ENCODE assay signal across 10 cellular contexts in the genomic region with DNA sequence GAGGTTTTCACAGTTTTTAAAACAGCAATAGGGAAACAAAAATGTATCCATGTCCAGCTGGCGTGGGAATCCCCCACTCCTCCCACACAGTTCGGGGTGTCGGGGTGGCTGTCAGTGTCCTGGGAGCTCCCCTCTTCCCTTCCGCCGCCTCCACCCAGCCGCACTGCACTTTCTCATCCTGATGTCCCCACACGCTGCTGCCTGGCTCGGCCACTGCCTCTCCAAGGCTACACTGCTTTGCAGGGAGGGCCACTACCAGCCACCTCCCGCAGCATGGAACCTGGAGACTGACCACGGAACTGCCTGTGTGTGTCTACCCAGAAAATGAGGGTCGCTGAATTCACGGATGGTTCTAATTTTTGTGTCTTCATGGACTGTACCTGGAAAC.
"Had no signal": no experiment of that assay in that cellular context is flagged by ENCODE, and none has a peak within 500 bp of the region (broad histone marks: within the 10 kb centered on the region; RNA-seq: fewer than 3 reads in every experiment).

No MANE protein-coding gene starts in this region.

- H3K4me2 ChIP-seq: neural progenitor cell had no signal

- H3K27me3 ChIP-seq: neural progenitor cell had no signal

- H3K27ac ChIP-seq: left ventricle myocardium inferior, neural progenitor cell, parathyroid adenoma had no signal

- H2AFZ ChIP-seq: neural progenitor cell, parathyroid adenoma had no signal

- H3K4me1 Mint-ChIP-seq: activated naive CD8-positive, alpha-beta T cell treated with anti-CD3 and anti-CD28 coated beads, Interleukin-2, amount 10 ng/mL, durations not matched to agents 7 days and 5 days; neural progenitor cell; stimulated activated effector memory CD8-positive, alpha-beta T cell treated with anti-CD3 and anti-CD28 coated beads, Interleukin-12 subunit alpha, Interleukin-12 subunit beta, amount 100 ng/mL, for 72 hours had no signal

- H3K36me3 ChIP-seq: left ventricle myocardium inferior, neural progenitor cell had no signal

- H3K79me2 ChIP-seq: parathyroid adenoma had no signal

- H3K36me3 Mint-ChIP-seq: activated naive CD8-positive, alpha-beta T cell treated with anti-CD3 and anti-CD28 coated beads, Interleukin-2, amount 10 ng/mL, durations not matched to agents 7 days and 5 days; neural progenitor cell; stimulated activated effector memory CD8-positive, alpha-beta T cell treated with anti-CD3 and anti-CD28 coated beads, Interleukin-12 subunit alpha, Interleukin-12 subunit beta, amount 100 ng/mL, for 72 hours had no signal

- DNase-seq: activated CD4-positive, alpha-beta T cell treated with anti-CD3 and anti-CD28 coated beads, Interleukin-2, amount 50 U/mL, for 48 hours; cortex of kidney; effector memory CD8-positive, alpha-beta T cell; left ventricle myocardium inferior; small intestine; T-helper 2 cell had no signal

- H3K4me3 ChIP-seq: left ventricle myocardium inferior, neural progenitor cell had no signal

- H3K27ac Mint-ChIP-seq: activated naive CD8-positive, alpha-beta T cell treated with anti-CD3 and anti-CD28 coated beads, Interleukin-2, amount 10 ng/mL, durations not matched to agents 7 days and 5 days; effector memory CD8-positive, alpha-beta T cell; neural progenitor cell; stimulated activated effector memory CD8-positive, alpha-beta T cell treated with anti-CD3 and anti-CD28 coated beads, Interleukin-12 subunit alpha, Interleukin-12 subunit beta, amount 100 ng/mL, for 72 hours had no signal

- H3K9ac ChIP-seq: neural progenitor cell, parathyroid adenoma had no signal

- ATAC-seq: effector memory CD8-positive, alpha-beta T cell; stimulated activated effector memory CD8-positive, alpha-beta T cell treated with anti-CD3 and anti-CD28 coated beads, Interleukin-12 subunit alpha, Interleukin-12 subunit beta, amount 100 ng/mL, for 72 hours had no signal

- H3K4me3 Mint-ChIP-seq: activated naive CD8-positive, alpha-beta T cell treated with anti-CD3 and anti-CD28 coated beads, Interleukin-2, amount 10 ng/mL, durations not matched to agents 7 days and 5 days; effector memory CD8-positive, alpha-beta T cell; neural progenitor cell; stimulated activated effector memory CD8-positive, alpha-beta T cell treated with anti-CD3 and anti-CD28 coated beads, Interleukin-12 subunit alpha, Interleukin-12 subunit beta, amount 100 ng/mL, for 72 hours had no signal

- H3K4me1 ChIP-seq: neural progenitor cell, parathyroid adenoma had no signal
